Comparison of ENCODE assay signal across 8 cellular contexts in genomic region chr19:48469056-48469881, GRCh38. TPM values are rescaled to one million over a fixed set of nuclear protein-coding genes. Genes with fewer than 3 reads are reported as not detected.
A peak's percentile ranks its signal among the peaks of the same experiment; 100 is the strongest.
DNase-seq lines count a peak whose midpoint lies in the region; ATAC-seq and TF ChIP-seq lines count a peak whose summit lies in the region.

Gene CYTH2, plus strand, starts transcription at chr19:48469369. Its CDS starts 139 bp downstream, at chr19:48469508.

- H3K27me3 ChIP-seq in prostate gland (replicated peaks; ENCODE audit: insufficient read depth) = no peaks in the 10 kb centered on the region

- peak within 1 kb of the TSS; percentile 98 to 99 for H3K27ac ChIP-seq in prostate gland
- peak within 1 kb of the TSS; percentile 93 for H3K27ac ChIP-seq in urinary bladder (ENCODE audit: low read depth)

- H3K36me3 Mint-ChIP-seq in T-helper 1 cell treated with Interleukin-12 subunit alpha and Interleukin-12 subunit beta and Interleukin-4 antibody, amounts not matched to agents 30 μg/mL and 1 μg/mL, for 36 hours (ENCODE audit: low read depth) = peaks cover 9% of the 10 kb centered on the region

- H3K36me3 ChIP-seq in prostate gland (peaks cover 5 to 24% of the 10 kb centered on the region in 2 donors), urinary bladder (ENCODE audit: insufficient read depth) (no peaks in the 10 kb centered on the region)

- H3K4me3 ChIP-seq in prostate gland = peak within 1 kb of the TSS; percentile 96 to 98
- H3K4me3 ChIP-seq in urinary bladder (ENCODE audit: low read depth, low read length) = peak within 1 kb of the TSS; percentile 80

- H3K9me3 ChIP-seq in prostate gland = no peaks in the 10 kb centered on the region

- H3K4me1 Mint-ChIP-seq in T-helper 1 cell treated with Interleukin-12 subunit alpha and Interleukin-12 subunit beta and Interleukin-4 antibody, amounts not matched to agents 30 μg/mL and 1 μg/mL, for 36 hours (ENCODE audit: low read depth) = peaks cover 10% of the 10 kb centered on the region

- H3K4me1 ChIP-seq in prostate gland (replicated peaks) (peaks cover 7% of the 10 kb centered on the region), urinary bladder (ENCODE audit: insufficient read depth) (no peaks in the 10 kb centered on the region)

- TF ChIP-seq CTCF in prostate gland (IDR thresholded peaks at IDR 0.05) = peak in 1 of 4 experiments; percentile 33

- peak within 1 kb of the TSS; percentile 86 for H3K4me3 Mint-ChIP-seq in T-helper 1 cell treated with Interleukin-12 subunit alpha and Interleukin-12 subunit beta and Interleukin-4 antibody, amounts not matched to agents 30 μg/mL and 1 μg/mL, for 36 hours

- DNase-seq in NCI-H1694 (lab: John Stamatoyannopoulos, UW) (peak; percentile 100), amniotic stem cell (lab: John Stamatoyannopoulos, UW) (peak; percentile 99), left cardiac atrium (peak; percentile 99), prostate gland (ENCODE audit: low spot score) (peak; percentile 100)

- H3K27me3 Mint-ChIP-seq in T-helper 1 cell treated with Interleukin-12 subunit alpha and Interleukin-12 subunit beta and Interleukin-4 antibody, amounts not matched to agents 30 μg/mL and 1 μg/mL, for 36 hours (ENCODE audit: low read depth) = no peaks in the 10 kb centered on the region

- ATAC-seq in HG02885 (IDR thresholded peaks at IDR 0.05; ENCODE audit: poor library complexity, unreplicated experiment) = peak; percentile 91
- ATAC-seq in left cardiac atrium = peak; percentile 95

- WGBS in prostate gland = under 1% methylated on average over 87 of the region's 87 CpGs
- WGBS in urinary bladder = under 1% methylated on average over 87 of the region's 87 CpGs

- no peaks in the 10 kb centered on the region for H3K9me3 Mint-ChIP-seq in T-helper 1 cell treated with Interleukin-12 subunit alpha and Interleukin-12 subunit beta and Interleukin-4 antibody, amounts not matched to agents 30 μg/mL and 1 μg/mL, for 36 hours

- peak; percentile 81 for TF ChIP-seq POLR2A in GM15510 (IDR thresholded peaks at IDR 0.05; ENCODE audit: borderline replicate concordance, extremely low read depth, insufficient read length)
- TF ChIP-seq POLR2A in prostate gland (IDR thresholded peaks at IDR 0.05) = peak; percentile 93

- peak within 1 kb of the TSS; percentile 83 for H3K27ac Mint-ChIP-seq in T-helper 1 cell treated with Interleukin-12 subunit alpha and Interleukin-12 subunit beta and Interleukin-4 antibody, amounts not matched to agents 30 μg/mL and 1 μg/mL, for 36 hours

- intact Hi-C loops in left cardiac atrium (cut with DNase I) (no loop called here), prostate gland (cut with DNase I) (no loop called here)

RNA-seq across cellular contexts. Expression of gene CYTH2, which starts in this region (rescaled TPM):
- 10 to 100 TPM; 29.0 to 32.5 TPM for total RNA-seq in left cardiac atrium
- total RNA-seq in prostate gland = 10 to 100 TPM; 50.6 to 97.1 TPM
- total RNA-seq in urinary bladder = 30.6 TPM
- 51.9 TPM for polyA plus RNA-seq in urinary bladder

Comparison
In these comparisons a context has a peak if more than half of its experiments do, and no peak if none do; other contexts are left out.
1. Peak in every context shown above with its lines: DNase-seq, ATAC-seq, H3K4me3 ChIP-seq and H3K27ac ChIP-seq.